Comparison of ENCODE assay signal across 23 cellular contexts in the genomic region with DNA sequence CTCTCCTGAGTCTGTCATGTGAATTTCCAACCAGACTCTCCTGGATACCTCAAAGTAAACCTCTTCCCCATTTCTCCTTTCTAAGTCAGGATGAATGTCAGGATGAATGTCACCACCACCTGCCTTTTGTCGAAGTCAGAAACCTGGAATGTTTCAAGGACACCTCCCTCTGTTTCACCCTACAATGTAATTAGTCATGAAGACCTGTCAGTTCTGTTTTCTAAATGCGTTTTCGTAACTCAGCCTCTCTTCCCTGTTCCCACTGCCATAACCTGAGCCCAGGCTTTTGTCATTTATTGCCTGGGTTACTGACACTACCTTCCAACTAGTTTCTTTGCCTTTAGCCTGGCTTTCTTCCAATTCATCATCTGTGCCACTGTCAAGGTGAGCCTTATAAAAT. TPM values are rescaled to one million over a fixed set of nuclear protein-coding genes. Genes with fewer than 3 reads are reported as not detected.
DNase-seq lines count a peak whose midpoint lies in the region; ATAC-seq and TF ChIP-seq lines count a peak whose summit lies in the region.
"Had no signal": no experiment of that assay in that cellular context is flagged by ENCODE, and none has a peak within 500 bp of the region (broad histone marks: within the 10 kb centered on the region; RNA-seq: fewer than 3 reads in every experiment).

No MANE protein-coding gene starts in this region.

- H4K8ac ChIP-seq in mesendoderm (ENCODE audit: low read depth, low read length) = no peak overlapping the region

- no peak for TF ChIP-seq CTCF in cardiac muscle cell (IDR thresholded peaks at IDR 0.05; ENCODE audit: low read depth, low read length)

- H3K23ac ChIP-seq in mesendoderm (ENCODE audit: low read length) = no peak overlapping the region

- no peaks in the 10 kb centered on the region for H3K36me3 ChIP-seq in cardiac muscle cell
- no peaks in the 10 kb centered on the region for H3K36me3 ChIP-seq in esophagus (ENCODE audit: control insufficient read depth in 2 of 2, insufficient read depth in 2 of 2, low read length in 1 of 2)
- no peaks in the 10 kb centered on the region for H3K36me3 ChIP-seq in mesendoderm (ENCODE audit: control insufficient read depth, insufficient read depth, low read length)
- H3K36me3 ChIP-seq: SJCRH30 had no signal

- no peaks in the 10 kb centered on the region for H3K79me2 ChIP-seq in mesendoderm (ENCODE audit: control insufficient read depth, insufficient read depth, low read length)

- H3K9me3 ChIP-seq in cardiac muscle cell (ENCODE audit: low read depth) (no peaks in the 10 kb centered on the region), esophagus (ENCODE audit: control insufficient read depth in 2 of 2, insufficient read depth in 1 of 2, low read depth in 1 of 2, low read length in 1 of 2) (no peaks in the 10 kb centered on the region)
- H3K9me3 ChIP-seq: SJCRH30 had no signal

- no peak overlapping the region for H2BK15ac ChIP-seq in mesendoderm (replicated peaks; ENCODE audit: low read depth)

- H2AK5ac ChIP-seq in mesendoderm (ENCODE audit: low read length) = no peak overlapping the region

- WGBS in esophagus, 2 donors = 45 to 48% methylated on average over 3 of the region's 3 CpGs
- WGBS in mesendoderm (ENCODE audit: extremely low coverage, insufficient coverage, low lambda C conversion rate) = no CpG with 5 or more reads among the region's 3 CpGs

- H3K27me3 ChIP-seq in cardiac muscle cell (no peaks in the 10 kb centered on the region), esophagus (ENCODE audit: control insufficient read depth in 1 of 2, insufficient read depth in 2 of 2, low read length in 2 of 2) (no peaks in the 10 kb centered on the region), mesendoderm (ENCODE audit: insufficient read depth, low read length, poor library complexity) (no peaks in the 10 kb centered on the region)
- H3K27me3 ChIP-seq: SJCRH30 had no signal

- ATAC-seq in left cardiac atrium (no peak), HG03108 (IDR thresholded peaks at IDR 0.05; ENCODE audit: unreplicated experiment) (no peak)
- ATAC-seq: activated CD8-positive, alpha-beta T cell treated with anti-CD3 and anti-CD28 coated beads for 36 hours; naive thymus-derived CD8-positive, alpha-beta T cell had no signal

- H3K4ac ChIP-seq in mesendoderm (ENCODE audit: low read depth, low read length) = no peak overlapping the region

- intact Hi-C loops in left cardiac atrium (cut with DNase I) = loop anchor here in 1 of 2 donors (5.0 kb wide), 1 partner anchor 39 kb away; no protein-coding TSS in a partner anchor

- peaks cover 26% of the 10 kb centered on the region for H3K4me1 ChIP-seq in cardiac muscle cell (ENCODE audit: low read depth)
- H3K4me1 ChIP-seq in esophagus (ENCODE audit: control insufficient read depth in 2 of 2, insufficient read depth in 2 of 2, low read length in 1 of 2) = no peaks in the 10 kb centered on the region
- H3K4me1 ChIP-seq in mesendoderm (ENCODE audit: control insufficient read depth, low read depth, low read length) = peaks cover 4% of the 10 kb centered on the region

- no peak overlapping the region for H3K4me2 ChIP-seq in mesendoderm (ENCODE audit: low read length)

- H3K4me3 ChIP-seq in cardiac muscle cell (no peak overlapping the region), esophagus (ENCODE audit: low read depth in 1 of 2, low read length in 2 of 2) (no peak overlapping the region), mesendoderm (ENCODE audit: low read length) (no peak overlapping the region)
- H3K4me3 ChIP-seq: SJCRH30 had no signal

- H4K5ac ChIP-seq in mesendoderm (ENCODE audit: low read length) = no peak overlapping the region

- H3K79me1 ChIP-seq in mesendoderm (ENCODE audit: low read length) = no peaks in the 10 kb centered on the region

- H3K27ac ChIP-seq in cardiac muscle cell = peak overlapping the region; percentile 84
- H3K27ac ChIP-seq in esophagus (ENCODE audit: low read depth in 2 of 2, low read length in 1 of 2) = peak overlapping the region; percentile 73 to 87
- no peak overlapping the region for H3K27ac ChIP-seq in mesendoderm (ENCODE audit: low read depth, low read length)
- H3K27ac ChIP-seq: SJCRH30 had no signal

- DNase-seq in cardiac muscle cell (ENCODE audit: low read depth in 1 of 2, low spot score in 1 of 2) = peak in 1 of 2 donors; percentile 70
- no peak for DNase-seq in left cardiac atrium
- DNase-seq in mesendoderm = peak; percentile 21
- no peak for DNase-seq in stimulated activated CD4-positive, alpha-beta T cell treated with anti-CD3 and anti-CD28 coated beads, Interleukin-4, amount 100 ng/mL, for 1 hour
- DNase-seq in GOT3 (lab: John Stamatoyannopoulos, UW) = no peak
- DNase-seq: activated CD8-positive, alpha-beta memory T cell treated with anti-CD3 and anti-CD28 coated beads, Interleukin-2, amount 50 U/mL, for 48 hours; activated CD8-positive, alpha-beta T cell treated with anti-CD3 and anti-CD28 coated beads for 36 hours; activated naive CD4-positive, alpha-beta T cell treated with anti-CD3 and anti-CD28 coated beads for 36 hours; AML-193; Calu3; CD4-positive, CD25-positive, alpha-beta regulatory T cell; DND-41; GF-D8; midbrain; naive thymus-derived CD8-positive, alpha-beta T cell; NCI-H1436; NCI-H2081; NCI-H226; SJCRH30; stimulated activated naive CD4-positive, alpha-beta T cell; SW 1271 had no signal

- no peak overlapping the region for H3K56ac ChIP-seq in mesendoderm (ENCODE audit: low read length)

- no peak overlapping the region for H2BK5ac ChIP-seq in mesendoderm (ENCODE audit: low read length)

- H3K18ac ChIP-seq in mesendoderm (ENCODE audit: low read length) = no peak overlapping the region

- no peak overlapping the region for H3K9ac ChIP-seq in mesendoderm (ENCODE audit: low read length)

- H2BK120ac ChIP-seq in mesendoderm (ENCODE audit: low read depth, low read length) = no peak overlapping the region

RNA-seq across cellular contexts. Expression of gene STN1, which starts 5.5 kb away (rescaled TPM):
- total RNA-seq in cardiac muscle cell = 39.5 and 44.7 TPM in 2 replicates
- polyA plus RNA-seq in cardiac muscle cell = 43.5 and 73.0 TPM in 2 replicates
- total RNA-seq in left cardiac atrium = 10 to 100 TPM; 26.7 to 28.5 TPM
- polyA plus RNA-seq in esophagus = 10 to 100 TPM; 41.1 to 70.8 TPM
- polyA plus RNA-seq in mesendoderm (2013, experiment 1 of 2) = 7.1 TPM
- 7.3 TPM for polyA plus RNA-seq in mesendoderm (2013, experiment 2 of 2)

RNA-seq across cellular contexts. Expression of gene SLK, which starts 43.4 kb away (rescaled TPM):
- 34.8 and 43.8 TPM in 2 replicates for total RNA-seq in cardiac muscle cell
- 24.1 and 35.2 TPM in 2 replicates for polyA plus RNA-seq in cardiac muscle cell
- 10 to 100 TPM; 29.0 to 42.2 TPM for total RNA-seq in left cardiac atrium
- polyA plus RNA-seq in esophagus = 10 to 100 TPM; 34.6 to 37.3 TPM
- 14.4 TPM for polyA plus RNA-seq in mesendoderm (2013, experiment 1 of 2)
- polyA plus RNA-seq in mesendoderm (2013, experiment 2 of 2) = 14.8 TPM
